1 cellular context compared by ENCODE assay signal in genomic region chr19:17754634-17755532, GRCh38.
TF ChIP-seq lines count a peak whose summit lies in the region.

No MANE protein-coding gene starts in this region.

TF ChIP-seq in GM12878, 131 proteins besides CTCF, POLR2A, EP300 and RAD21 (continues in another document):
- TF ChIP-seq ZNF207 (IDR thresholded peaks at IDR 0.05; ENCODE audit: borderline replicate concordance) = peak; percentile 62; the same call in 1 of the 2 replicates
- peak; percentile 36; the same call in 1 of the 2 replicates for TF ChIP-seq PKNOX1 (IDR thresholded peaks at IDR 0.05)
- TF ChIP-seq BACH1 (IDR thresholded peaks at IDR 0.05; ENCODE audit: borderline replicate concordance) = no peak
- peak; percentile 88 for TF ChIP-seq IKZF1 (conservative IDR thresholded peaks at IDR 0.05)
- no peak for TF ChIP-seq HDAC6 (IDR thresholded peaks at IDR 0.05; ENCODE audit: unreplicated experiment)
- peak; percentile 54; the same call in 1 of the 2 replicates for TF ChIP-seq YY1 (IDR thresholded peaks at IDR 0.05; ENCODE audit: low read depth, low read length)
- peak; percentile 29 for TF ChIP-seq MXI1 (IDR thresholded peaks at IDR 0.05; ENCODE audit: low read depth, low read length)
- peak; percentile 26; the same call in 1 of the 2 replicates for TF ChIP-seq ATF2 (IDR thresholded peaks at IDR 0.05; ENCODE audit: low read length)
- TF ChIP-seq FOS (IDR thresholded peaks at IDR 0.05; ENCODE audit: borderline replicate concordance, extremely low read depth, insufficient read length) = no peak
- no peak for TF ChIP-seq SIN3A (IDR thresholded peaks at IDR 0.05; ENCODE audit: low read depth, low read length)
- TF ChIP-seq SRF (IDR thresholded peaks at IDR 0.05; ENCODE audit: low read depth in 2 of 2, low read length in 2 of 2) = no peak
- TF ChIP-seq HSF1 (IDR thresholded peaks at IDR 0.05; ENCODE audit: low read depth, low read length) = no peak
- TF ChIP-seq CREB1 (IDR thresholded peaks at IDR 0.05; ENCODE audit: low read depth) = peak; percentile 54
- TF ChIP-seq SP1 (IDR thresholded peaks at IDR 0.05; ENCODE audit: low read depth, low read length) = peak; percentile 46
- 0 out of 2 replicates have a peak, but pooled peaks have one; percentile 28 for TF ChIP-seq MYB (IDR thresholded peaks at IDR 0.05; ENCODE audit: borderline replicate concordance, low read depth, low read length)
- TF ChIP-seq STAT1 (conservative IDR thresholded peaks at IDR 0.05) = peak; percentile 17; the same call in 1 of the 2 replicates
- no peak for TF ChIP-seq ASH2L (IDR thresholded peaks at IDR 0.05; ENCODE audit: borderline replicate concordance, low read depth)
- TF ChIP-seq ZNF687 (IDR thresholded peaks at IDR 0.05) = no peak
- no peak for TF ChIP-seq RFX5 (IDR thresholded peaks at IDR 0.05; ENCODE audit: low read depth, low read length)
- TF ChIP-seq PAX5 (IDR thresholded peaks at IDR 0.05; ENCODE audit: borderline replicate concordance, low read depth, low read length) = peak; percentile 64; the same call in 1 of the 2 replicates
- TF ChIP-seq NKRF (conservative IDR thresholded peaks at IDR 0.05) = peak; percentile 68; the same call in 1 of the 2 replicates
- TF ChIP-seq SPI1 (IDR thresholded peaks at IDR 0.05; ENCODE audit: borderline replicate concordance, insufficient read depth, low read depth, low read length) = peak; percentile 98
- peak; percentile 79 for TF ChIP-seq MTA2 (IDR thresholded peaks at IDR 0.05; ENCODE audit: low read depth)
- TF ChIP-seq ZNF592 (IDR thresholded peaks at IDR 0.05) = no peak
- peak; percentile 94 for TF ChIP-seq IRF4 (IDR thresholded peaks at IDR 0.05; ENCODE audit: low read depth, low read length)
- peak; percentile 61; the same call in 1 of the 2 replicates for TF ChIP-seq BMI1 (IDR thresholded peaks at IDR 0.05; ENCODE audit: borderline replicate concordance)
- TF ChIP-seq ATF3 (IDR thresholded peaks at IDR 0.05; ENCODE audit: borderline replicate concordance, extremely low read depth, low read depth, low read length) = no peak
- peak; percentile 58 for TF ChIP-seq SKIL (IDR thresholded peaks at IDR 0.05; ENCODE audit: low read depth, poor library complexity, severe bottlenecking)
- TF ChIP-seq POU2F2 (IDR thresholded peaks at IDR 0.05; ENCODE audit: borderline replicate concordance, low read depth, low read length) = no peak; the same call in 2 of the 3 replicates
- peak; percentile 87 for TF ChIP-seq GATAD2B (conservative IDR thresholded peaks at IDR 0.05; ENCODE audit: low read depth)
- TF ChIP-seq ZSCAN29 (IDR thresholded peaks at IDR 0.05) = no peak
- TF ChIP-seq SMC3 (IDR thresholded peaks at IDR 0.05; ENCODE audit: borderline replicate concordance, low read length) = peak; percentile 9; the same call in 1 of the 2 replicates
- no peak for TF ChIP-seq EGR1 (IDR thresholded peaks at IDR 0.05; ENCODE audit: borderline replicate concordance in 1 of 2, low read depth in 2 of 2, low read length in 2 of 2)
- peak; percentile 64 for TF ChIP-seq RELA (IDR thresholded peaks at IDR 0.05; ENCODE audit: borderline replicate concordance, partially characterized antibody)
- peak; percentile 25; the same call in 1 of the 2 replicates for TF ChIP-seq JUNB (IDR thresholded peaks at IDR 0.05)
- peak; percentile 62; the same call in 1 of the 2 replicates for TF ChIP-seq RUNX3 (IDR thresholded peaks at IDR 0.05; ENCODE audit: low read length)
- peak; percentile 91 for TF ChIP-seq NR2F1 (conservative IDR thresholded peaks at IDR 0.05)
- TF ChIP-seq EED (IDR thresholded peaks at IDR 0.05; ENCODE audit: low read depth) = peak; percentile 93
- TF ChIP-seq CREM (IDR thresholded peaks at IDR 0.05; ENCODE audit: low read depth) = peak; percentile 71
- no peak for TF ChIP-seq RAD51 (IDR thresholded peaks at IDR 0.05)
- TF ChIP-seq IRF5 (IDR thresholded peaks at IDR 0.05; ENCODE audit: borderline replicate concordance) = no peak
